In the genomic region with DNA sequence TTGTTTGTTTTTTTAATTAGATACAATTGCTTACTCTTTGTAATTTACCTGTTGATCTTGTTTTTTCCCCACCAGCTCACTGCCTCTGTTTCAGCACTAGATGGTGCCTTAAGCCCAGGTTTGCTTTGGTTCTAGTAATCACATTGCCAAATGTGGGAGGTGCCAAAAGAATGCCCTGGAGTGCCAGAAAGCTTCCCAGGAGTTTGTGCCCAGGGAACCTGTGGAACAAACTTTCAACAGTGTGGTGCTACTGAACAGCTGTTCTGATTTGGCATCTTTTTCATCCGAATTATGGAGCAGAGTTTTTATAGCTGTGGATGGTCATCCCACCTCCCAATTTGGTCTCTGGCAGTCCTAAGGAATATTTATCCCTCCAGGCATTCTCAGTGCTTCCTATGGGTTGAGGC, we compare ENCODE assay signal across 9 cellular contexts.
DNase-seq lines count a peak whose midpoint lies in the region; ATAC-seq and TF ChIP-seq lines count a peak whose summit lies in the region.
"Had no signal": no experiment of that assay in that cellular context is flagged by ENCODE, and none has a peak within 500 bp of the region (broad histone marks: within the 10 kb centered on the region; RNA-seq: fewer than 3 reads in every experiment).

No MANE protein-coding gene starts in this region.

- peak; percentile 55 for DNase-seq in DMS53 treated with DMSO at 0.1 percent for 48 hours (lab: John Stamatoyannopoulos, UW; ENCODE audit: unreplicated experiment)
- DNase-seq in M059J (ENCODE audit: low read depth) = peak; percentile 40
- DNase-seq in MCF 10A (ENCODE audit: unreplicated experiment) = peak; percentile 83
- DNase-seq in lung (ENCODE audit: low spot score) = no peak
- DNase-seq in HuH-7 (ENCODE audit: low spot score) = no peak
- DNase-seq in ureter (ENCODE audit: low spot score) = no peak
- no peak for DNase-seq in activated T-cell treated with anti-CD3 and anti-CD28 coated beads, Interleukin-2, amount 50 U/mL, for 24 hours
- DNase-seq: activated T-cell treated with anti-CD3 and anti-CD28 coated beads, Interleukin-2, amount 50 U/mL, for 1 hour had no signal

- H3K4me3 ChIP-seq in lung = no peak overlapping the region

- ATAC-seq in lung (ENCODE audit: insufficient read depth, low FRiP score) (peak; percentile 34), GM18498 (IDR thresholded peaks at IDR 0.05; ENCODE audit: unreplicated experiment) (no peak)

- no peak overlapping the region for H3K27ac Mint-ChIP-seq in MCF 10A (ENCODE audit: low read depth, unreplicated experiment)
- H3K27ac Mint-ChIP-seq in activated T-cell treated with anti-CD3 and anti-CD28 coated beads, Interleukin-2, amount 50 U/mL, for 24 hours = no peak overlapping the region

- WGBS in lung, 2 donors = 53 to 59% methylated on average over 1 of the region's 1 CpG

- BruUV-seq in MCF 10A (replicated peaks; lab: Mats Ljungman, UMichigan) = no TSS peak

- H3K9me3 Mint-ChIP-seq in MCF 10A (ENCODE audit: unreplicated experiment) = no peaks in the 10 kb centered on the region
- peaks cover 10% of the 10 kb centered on the region for H3K9me3 Mint-ChIP-seq in activated T-cell treated with anti-CD3 and anti-CD28 coated beads, Interleukin-2, amount 50 U/mL, for 24 hours

- no peaks in the 10 kb centered on the region for H3K4me1 ChIP-seq in lung (ENCODE audit: control insufficient read depth in 2 of 2, insufficient read depth in 2 of 2, low read length in 2 of 2)

- no peaks in the 10 kb centered on the region for H3K27me3 ChIP-seq in lung (ENCODE audit: control insufficient read depth, insufficient read depth)

- CTCF ChIA-PET in MCF 10A (lab: Yijun Ruan, JAX) = interaction anchor here (0.6 to 1.9 kb wide), 9 partner anchors 9 to 1507 kb away, joined by 3 to 8 read pairs (median 3); no protein-coding TSS in a partner anchor

- H3K4me3 Mint-ChIP-seq in MCF 10A (ENCODE audit: unreplicated experiment) = no peak overlapping the region
- H3K4me3 Mint-ChIP-seq in activated T-cell treated with anti-CD3 and anti-CD28 coated beads, Interleukin-2, amount 50 U/mL, for 24 hours = no peak overlapping the region

- H3K9me3 ChIP-seq in lung (ENCODE audit: control insufficient read depth in 2 of 2, insufficient read depth in 1 of 2, low read length in 1 of 2) = no peaks in the 10 kb centered on the region

- intact Hi-C loops in MCF 10A (cut with micrococcal nuclease) = loop anchor here (1.0 to 10.0 kb wide), 5 partner anchors 168 to 817 kb away; no protein-coding TSS in a partner anchor

- TF ChIP-seq CTCF in MCF 10A (IDR thresholded peaks at IDR 0.05; ENCODE audit: unreplicated experiment) (peak; percentile 66), lung (IDR thresholded peaks at IDR 0.05; ENCODE audit: control extremely low read depth, extremely low read depth) (no peak)

- no peaks in the 10 kb centered on the region for H3K36me3 ChIP-seq in lung (ENCODE audit: control insufficient read depth in 2 of 2, insufficient read depth in 2 of 2, low read length in 2 of 2)

- no peaks in the 10 kb centered on the region for H3K36me3 Mint-ChIP-seq in MCF 10A (ENCODE audit: insufficient read depth, unreplicated experiment)
- no peaks in the 10 kb centered on the region for H3K36me3 Mint-ChIP-seq in activated T-cell treated with anti-CD3 and anti-CD28 coated beads, Interleukin-2, amount 50 U/mL, for 24 hours (ENCODE audit: low read depth)

- peaks cover 11% of the 10 kb centered on the region for H3K4me1 Mint-ChIP-seq in MCF 10A (ENCODE audit: insufficient read depth, unreplicated experiment)
- no peaks in the 10 kb centered on the region for H3K4me1 Mint-ChIP-seq in activated T-cell treated with anti-CD3 and anti-CD28 coated beads, Interleukin-2, amount 50 U/mL, for 24 hours (ENCODE audit: low read depth)

- H3K27ac ChIP-seq in lung (ENCODE audit: low read depth in 1 of 2, low read length in 1 of 2) = no peak overlapping the region

- POLR2A ChIA-PET in MCF 10A (lab: Yijun Ruan, JAX) = interaction anchor here (1.3 kb wide), 1 partner anchor 590 kb away, joined by 5 read pairs; no protein-coding TSS in a partner anchor

- no peaks in the 10 kb centered on the region for H3K27me3 Mint-ChIP-seq in MCF 10A (ENCODE audit: insufficient read depth, unreplicated experiment)
- H3K27me3 Mint-ChIP-seq in activated T-cell treated with anti-CD3 and anti-CD28 coated beads, Interleukin-2, amount 50 U/mL, for 24 hours = no peaks in the 10 kb centered on the region

Comparison
In these comparisons a context has a peak if more than half of its experiments do, and no peak if none do; other contexts are left out.
1. DNase-seq: peak in DMS53 treated with DMSO at 0.1 percent for 48 hours (single experiment), M059J (single experiment) and MCF 10A (single experiment); none in lung (single experiment), HuH-7 (single experiment), ureter (single experiment) and activated T-cell treated with anti-CD3 and anti-CD28 coated beads, Interleukin-2, amount 50 U/mL, for 24 hours (single experiment).